ENCODE assay signal across 23 cellular contexts in genomic region chr2:20469595-20469994, GRCh38.
"Had no signal": no experiment of that assay in that cellular context is flagged by ENCODE, and none has a peak within 500 bp of the region (broad histone marks: within the 10 kb centered on the region; RNA-seq: fewer than 3 reads in every experiment).

No MANE protein-coding gene starts in this region.

- H3K9me3 ChIP-seq: gastroesophageal sphincter, lower lobe of right lung, SJCRH30, tibial nerve had no signal

- H3K36me3 Mint-ChIP-seq: naive thymus-derived CD4-positive, alpha-beta T cell; neural progenitor cell; T-cell; WTC11 had no signal

- H3K4me1 Mint-ChIP-seq: activated CD4-positive, alpha-beta T cell treated with anti-CD3 and anti-CD28 coated beads for 36 hours; naive thymus-derived CD4-positive, alpha-beta T cell; T-cell had no signal

- H3K27ac Mint-ChIP-seq: activated CD4-positive, alpha-beta T cell treated with anti-CD3 and anti-CD28 coated beads for 36 hours; activated naive CD4-positive, alpha-beta T cell treated with anti-CD3 and anti-CD28 coated beads for 36 hours; activated T-helper 2 cell treated with anti-CD3 and anti-CD28 coated beads, Interferon-gamma antibody, Interleukin-2, Interleukin-4, amounts not matched to agents 10 μg/mL and 5 μg/mL and 100 μg/mL, durations not matched to agents 14 hours and 24 hours and 36 hours; naive thymus-derived CD4-positive, alpha-beta T cell; T-cell; T-helper 2 cell treated with Interferon-gamma antibody and Interleukin-4, amounts not matched to agents 5 μg/mL and 100 μg/mL, for 36 hours; WTC11 had no signal

- DNase-seq: activated CD4-positive, alpha-beta T cell treated with anti-CD3 and anti-CD28 coated beads for 36 hours; activated CD4-positive, alpha-beta T cell treated with anti-CD3 and anti-CD28 coated beads, Interleukin-2, amount 50 U/mL, for 48 hours; activated naive CD4-positive, alpha-beta T cell treated with anti-CD3 and anti-CD28 coated beads for 36 hours; activated T-cell treated with anti-CD3 and anti-CD28 coated beads, Interleukin-2, amount 50 U/mL, for 4 hours; amygdala; hypothalamus; left cardiac atrium; lower lobe of right lung; naive thymus-derived CD4-positive, alpha-beta T cell; posterior cingulate gyrus; retina; stimulated activated CD4-positive, alpha-beta T cell treated with anti-CD3 and anti-CD28 coated beads, Interleukin-4, amount 100 ng/mL, for 24 hours; stimulated activated naive CD8-positive, alpha-beta T cell treated with anti-CD3 and anti-CD28 coated beads, Interleukin-15, Interleukin-2, amounts not matched to agents 100 U/mL and 50 U/mL, for 24 hours; substantia nigra; T-cell had no signal

- H3K27ac ChIP-seq: epithelial cell of prostate, gastroesophageal sphincter, lower lobe of right lung, neural progenitor cell, SJCRH30, tibial nerve had no signal

- ATAC-seq: activated CD4-positive, alpha-beta T cell treated with anti-CD3 and anti-CD28 coated beads for 36 hours; activated T-cell treated with anti-CD3 and anti-CD28 coated beads, Interleukin-2, amount 50 U/mL, for 4 hours; gastroesophageal sphincter; left cardiac atrium; lower lobe of right lung; naive thymus-derived CD4-positive, alpha-beta T cell; stimulated activated naive CD8-positive, alpha-beta T cell treated with anti-CD3 and anti-CD28 coated beads, Interleukin-15, Interleukin-2, amounts not matched to agents 100 U/mL and 50 U/mL, for 24 hours; T-cell; WTC11 had no signal

- H3K27me3 ChIP-seq: gastroesophageal sphincter, neural progenitor cell, SJCRH30, tibial nerve had no signal

- H3K27me3 Mint-ChIP-seq: activated CD4-positive, alpha-beta T cell treated with anti-CD3 and anti-CD28 coated beads for 36 hours; T-cell had no signal

- H3K4me3 ChIP-seq: gastroesophageal sphincter, lower lobe of right lung, neural progenitor cell, SJCRH30, tibial nerve had no signal

- H3K4me1 ChIP-seq: lower lobe of right lung had no signal

- H3K4me3 Mint-ChIP-seq: activated CD4-positive, alpha-beta T cell treated with anti-CD3 and anti-CD28 coated beads for 36 hours; activated naive CD4-positive, alpha-beta T cell treated with anti-CD3 and anti-CD28 coated beads for 36 hours; activated T-cell treated with anti-CD3 and anti-CD28 coated beads, Interleukin-2, amount 50 U/mL, for 4 hours; naive thymus-derived CD4-positive, alpha-beta T cell; T-cell; T-helper 2 cell treated with Interferon-gamma antibody and Interleukin-4, amounts not matched to agents 5 μg/mL and 100 μg/mL, for 36 hours; WTC11 had no signal

- H3K9me3 Mint-ChIP-seq: activated naive CD4-positive, alpha-beta T cell treated with anti-CD3 and anti-CD28 coated beads for 36 hours; activated T-cell treated with anti-CD3 and anti-CD28 coated beads, Interleukin-2, amount 50 U/mL, for 4 hours; activated T-helper 2 cell treated with anti-CD3 and anti-CD28 coated beads, Interferon-gamma antibody, Interleukin-2, Interleukin-4, amounts not matched to agents 10 μg/mL and 5 μg/mL and 100 μg/mL, durations not matched to agents 14 hours and 24 hours and 36 hours; naive thymus-derived CD4-positive, alpha-beta T cell; neural progenitor cell; T-cell; T-helper 2 cell treated with Interferon-gamma antibody and Interleukin-4, amounts not matched to agents 5 μg/mL and 100 μg/mL, for 36 hours; WTC11 had no signal

- H3K36me3 ChIP-seq: gastroesophageal sphincter, lower lobe of right lung, neural progenitor cell, SJCRH30, tibial nerve had no signal
